In the genomic region with DNA sequence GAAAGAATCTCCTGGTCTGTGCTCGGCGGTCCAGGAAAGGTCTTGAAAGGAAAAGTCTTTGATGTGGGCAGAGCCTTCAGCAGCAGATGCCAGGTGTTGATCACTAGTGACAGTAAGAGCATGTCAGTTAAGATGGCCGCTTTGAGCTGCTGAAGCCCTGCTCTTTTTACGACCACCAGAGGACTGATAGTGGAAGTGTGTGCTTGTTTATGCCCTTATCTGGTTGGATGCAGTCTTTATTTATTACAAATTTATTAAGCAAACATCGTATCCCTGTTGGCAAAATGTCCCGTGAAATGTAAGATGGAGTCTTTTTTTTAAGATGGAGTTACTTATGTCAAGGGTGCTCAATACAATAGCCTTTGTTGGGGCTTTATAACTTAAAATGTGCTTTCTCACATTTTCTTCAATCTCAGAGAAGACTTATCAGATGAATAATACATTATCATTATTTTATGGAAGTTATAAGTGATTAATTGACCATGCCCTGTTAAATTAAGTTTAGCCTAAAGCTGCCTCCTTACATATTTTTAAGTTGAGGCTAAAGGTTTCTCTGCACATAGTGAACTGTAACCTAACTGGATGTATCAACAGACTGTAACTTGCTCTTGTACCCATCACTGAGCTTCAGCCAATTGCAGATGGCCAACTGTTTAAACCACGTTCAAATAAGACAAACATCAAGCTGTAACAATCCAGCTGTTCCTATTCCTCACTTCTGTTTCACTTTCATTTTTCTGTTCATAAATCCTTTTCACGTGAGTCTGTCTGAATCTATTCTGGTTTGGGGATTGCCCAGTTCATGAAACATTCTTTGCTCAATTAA, we compare ENCODE assay signal across 7 cellular contexts.
DNase-seq lines count a peak whose midpoint lies in the region; ATAC-seq and TF ChIP-seq lines count a peak whose summit lies in the region.

No MANE protein-coding gene starts in this region.

- no peak for TF ChIP-seq RAD21 in SK-N-SH (IDR thresholded peaks at IDR 0.05; ENCODE audit: low read length)

- H2AFZ ChIP-seq in SK-N-SH (ENCODE audit: low read depth), result no peak overlapping the region; the same call in 1 of the 2 replicates

- no peaks in the 10 kb centered on the region for H3K27me3 ChIP-seq in SK-N-SH (ENCODE audit: insufficient read depth)
- no peaks in the 10 kb centered on the region for H3K27me3 ChIP-seq in lower lobe of right lung (ENCODE audit: low read depth)

- peaks cover 0 to 21% of the 10 kb centered on the region in 2 experiments for H3K4me1 ChIP-seq in SK-N-SH (ENCODE audit: control insufficient read depth in 1 of 2, insufficient read depth in 2 of 2, low read depth in 1 of 2, low read length in 1 of 2)
- peaks cover 12% of the 10 kb centered on the region for H3K4me1 ChIP-seq in lower lobe of right lung

- H3K79me2 ChIP-seq in SK-N-SH (ENCODE audit: insufficient read depth), result peaks cover 27% of the 10 kb centered on the region; the same call in 1 of the 2 replicates

- no peaks in the 10 kb centered on the region for H3K9me3 ChIP-seq in SK-N-SH
- H3K9me3 ChIP-seq in lower lobe of right lung, result no peaks in the 10 kb centered on the region

- no peaks in the 10 kb centered on the region for H4K20me1 ChIP-seq in SK-N-SH (ENCODE audit: insufficient read depth)

- no peak for TF ChIP-seq EP300 in SK-N-SH (IDR thresholded peaks at IDR 0.05; ENCODE audit: borderline replicate concordance in 1 of 2, low read depth in 1 of 2, low read length in 1 of 2)

- no peak overlapping the region for H3K9ac ChIP-seq in SK-N-SH

- 85% methylated on average over 8 of the region's 8 CpGs for WGBS in SK-N-SH (ENCODE audit: low lambda C conversion rate)

- POLR2A ChIA-PET in SK-N-SH (lab: Yijun Ruan, JAX), result no interaction called here

- H3K4me3 ChIP-seq in SK-N-SH (ENCODE audit: low read depth in 2 of 2, low read length in 1 of 2), result no peak overlapping the region
- H3K4me3 ChIP-seq in lower lobe of right lung, result peak overlapping the region; percentile 27

- H3F3A ChIP-seq in SK-N-SH (replicated peaks; ENCODE audit: insufficient read depth), result peaks cover 37% of the 10 kb centered on the region

- DNase-seq in SK-N-SH, result no peak
- DNase-seq in lower lobe of right lung, result no peak
- no peak for DNase-seq in dermis blood vessel endothelial cell
- DNase-seq in NCI-H1417 (lab: John Stamatoyannopoulos, UW), result no peak
- DNase-seq in cerebellum (ENCODE audit: low spot score), result no peak

- TF ChIP-seq CTCF in SK-N-SH (IDR thresholded peaks at IDR 0.05), result no peak
- TF ChIP-seq CTCF in lower lobe of right lung (IDR thresholded peaks at IDR 0.05), result no peak

- CTCF ChIA-PET in SK-N-SH (lab: Yijun Ruan, JAX), result interaction anchor here (0.9 to 2.0 kb wide), 3 partner anchors 12 to 25 kb away, joined by 3 to 9 read pairs (median 4); no protein-coding TSS in a partner anchor

- intact Hi-C loops in lower lobe of right lung (cut with DNase I), result no loop called here

- no peaks in the 10 kb centered on the region for H3K9me2 ChIP-seq in SK-N-SH

- peak overlapping the region in 1 of 2 experiments; percentile 97; a peak in 2 of 4 replicates for H3K27ac ChIP-seq in SK-N-SH (ENCODE audit: low read depth in 2 of 2, low read length in 1 of 2)
- H3K27ac ChIP-seq in lower lobe of right lung, result no peak overlapping the region

- peak overlapping the region; percentile 63 for H3K4me2 ChIP-seq in SK-N-SH

- no peaks in the 10 kb centered on the region for H3K36me3 ChIP-seq in SK-N-SH (replicated peaks in 1 of 2; ENCODE audit: control insufficient read depth in 1 of 2, insufficient read depth in 2 of 2, low read length in 1 of 2)
- H3K36me3 ChIP-seq in lower lobe of right lung, result no peaks in the 10 kb centered on the region

- ATAC-seq in GM18870 (IDR thresholded peaks at IDR 0.05; ENCODE audit: unreplicated experiment) (peak; percentile 70), HG02763 (IDR thresholded peaks at IDR 0.05; ENCODE audit: unreplicated experiment) (peak; percentile 72), lower lobe of right lung (peak; percentile 35 to 39)

TF ChIP-seq in SK-N-SH, 30 proteins besides CTCF, POLR2A, EP300 and RAD21:
- no peak for TF ChIP-seq NRF1 (IDR thresholded peaks at IDR 0.05; ENCODE audit: low read depth, low read length)
- TF ChIP-seq YY1 (IDR thresholded peaks at IDR 0.05; ENCODE audit: low read depth), result 0 out of 2 replicates have a peak, but pooled peaks have one; percentile 61
- TF ChIP-seq RCOR1 (IDR thresholded peaks at IDR 0.05; ENCODE audit: low read length), result no peak
- no peak for TF ChIP-seq NFIC (IDR thresholded peaks at IDR 0.05; ENCODE audit: borderline replicate concordance)
